ENCODE assay signal across 13 cellular contexts in genomic region chr9:38622961-38623360, GRCh38. TPM values are rescaled to one million over a fixed set of nuclear protein-coding genes. Genes with fewer than 3 reads are reported as not detected.
DNase-seq lines count a peak whose midpoint lies in the region; ATAC-seq, FAIRE-seq and TF ChIP-seq lines count a peak whose summit lies in the region.
"Had no signal": no experiment of that assay in that cellular context is flagged by ENCODE, and none has a peak within 500 bp of the region (broad histone marks: within the 10 kb centered on the region; RNA-seq: fewer than 3 reads in every experiment).

No MANE protein-coding gene starts in this region.

- H3K9ac ChIP-seq in MM.1S (ENCODE audit: low read length): no peak overlapping the region
- no peak overlapping the region for H3K9ac ChIP-seq in astrocyte (ENCODE audit: low read length)

- no peak overlapping the region for H3K27ac ChIP-seq in MM.1S (ENCODE audit: low read length)
- H3K27ac ChIP-seq in astrocyte (ENCODE audit: low read depth, low read length): no peak overlapping the region
- H3K27ac ChIP-seq: esophagus muscularis mucosa, upper lobe of right lung had no signal

- DNase-seq in activated naive CD4-positive, alpha-beta T cell treated with anti-CD3 and anti-CD28 coated beads, Interleukin-2, amount 10 ng/mL, durations not matched to agents 7 days and 5 days: no peak
- DNase-seq in activated naive CD4-positive, alpha-beta T cell (lab: John Stamatoyannopoulos, UW): no peak
- DNase-seq in MM.1S (no peak), astrocyte (ENCODE audit: low read depth) (no peak), progenitor cell of endocrine pancreas (ENCODE audit: low spot score, unreplicated experiment) (no peak)
- DNase-seq: upper lobe of right lung had no signal

- H3K36me3 Mint-ChIP-seq in activated naive CD4-positive, alpha-beta T cell treated with anti-CD3 and anti-CD28 coated beads, Interleukin-2, amount 10 ng/mL, durations not matched to agents 7 days and 5 days: no peaks in the 10 kb centered on the region
- H3K36me3 Mint-ChIP-seq in astrocyte (ENCODE audit: low read depth, unreplicated experiment): peaks cover 2% of the 10 kb centered on the region
- peaks cover 6% of the 10 kb centered on the region for H3K36me3 Mint-ChIP-seq in progenitor cell of endocrine pancreas (ENCODE audit: insufficient read depth)

- no peak for ATAC-seq in HG02678 (IDR thresholded peaks at IDR 0.05; ENCODE audit: unreplicated experiment)
- no peak for ATAC-seq in HG03439 (IDR thresholded peaks at IDR 0.05; ENCODE audit: unreplicated experiment)
- no peak for ATAC-seq in GM18520 (IDR thresholded peaks at IDR 0.05; ENCODE audit: unreplicated experiment)
- ATAC-seq: left lobe of liver, upper lobe of right lung had no signal

- H3K27me3 Mint-ChIP-seq in activated naive CD4-positive, alpha-beta T cell treated with anti-CD3 and anti-CD28 coated beads, Interleukin-2, amount 10 ng/mL, durations not matched to agents 7 days and 5 days: peaks cover 40% of the 10 kb centered on the region
- H3K27me3 Mint-ChIP-seq in astrocyte (ENCODE audit: low read depth, unreplicated experiment): peaks cover 23% of the 10 kb centered on the region
- H3K27me3 Mint-ChIP-seq in progenitor cell of endocrine pancreas: peaks cover 37% of the 10 kb centered on the region

- H3K79me2 ChIP-seq in MM.1S (ENCODE audit: low read length) (peaks cover 6% of the 10 kb centered on the region; the same call in 1 of the 2 replicates), astrocyte (ENCODE audit: insufficient read depth, low read length) (no peaks in the 10 kb centered on the region)

- peak overlapping the region; percentile 73 for H3K4me3 Mint-ChIP-seq in activated naive CD4-positive, alpha-beta T cell treated with anti-CD3 and anti-CD28 coated beads, Interleukin-2, amount 10 ng/mL, durations not matched to agents 7 days and 5 days
- H3K4me3 Mint-ChIP-seq in astrocyte (ENCODE audit: unreplicated experiment) (peak overlapping the region; percentile 66), progenitor cell of endocrine pancreas (ENCODE audit: low read depth) (peak overlapping the region; percentile 71)

- H3K27ac Mint-ChIP-seq in activated naive CD4-positive, alpha-beta T cell treated with anti-CD3 and anti-CD28 coated beads, Interleukin-2, amount 10 ng/mL, durations not matched to agents 7 days and 5 days: no peak overlapping the region
- H3K27ac Mint-ChIP-seq in astrocyte (ENCODE audit: unreplicated experiment) (no peak overlapping the region), progenitor cell of endocrine pancreas (no peak overlapping the region)

- no peaks in the 10 kb centered on the region for H3K36me3 ChIP-seq in MM.1S (replicated peaks; ENCODE audit: insufficient read depth, low read length)
- no peaks in the 10 kb centered on the region for H3K36me3 ChIP-seq in astrocyte (ENCODE audit: insufficient read depth, low read length)
- H3K36me3 ChIP-seq: esophagus muscularis mucosa, upper lobe of right lung had no signal

- no peaks in the 10 kb centered on the region for H3K9me2 ChIP-seq in MM.1S (replicated peaks; ENCODE audit: insufficient read depth, low read length)

- H3K9me3 ChIP-seq in MM.1S (replicated peaks; ENCODE audit: insufficient read depth, low read length): no peaks in the 10 kb centered on the region
- no peaks in the 10 kb centered on the region for H3K9me3 ChIP-seq in astrocyte (ENCODE audit: insufficient read depth, low read depth, low read length)
- H3K9me3 ChIP-seq: upper lobe of right lung had no signal

- TF ChIP-seq CTCF in MM.1S (IDR thresholded peaks at IDR 0.05; ENCODE audit: low read length): no peak
- TF ChIP-seq CTCF in astrocyte (IDR thresholded peaks at IDR 0.05; ENCODE audit: insufficient read depth, low read depth, low read length): no peak
- no peak for TF ChIP-seq CTCF in progenitor cell of endocrine pancreas (IDR thresholded peaks at IDR 0.05; ENCODE audit: unreplicated experiment)

- CTCF ChIA-PET in activated naive CD4-positive, alpha-beta T cell treated with anti-CD3 and anti-CD28 coated beads, Interleukin-2, amount 10 ng/mL, durations not matched to agents 7 days and 5 days (lab: Charles Lee): no interaction called here

- H3K4me1 ChIP-seq in MM.1S (ENCODE audit: low read length) (peaks cover 8% of the 10 kb centered on the region; the same call in 1 of the 2 replicates), astrocyte (ENCODE audit: insufficient read depth, low read length) (peaks cover 11% of the 10 kb centered on the region)

- peaks cover 17% of the 10 kb centered on the region for H3K4me1 Mint-ChIP-seq in activated naive CD4-positive, alpha-beta T cell treated with anti-CD3 and anti-CD28 coated beads, Interleukin-2, amount 10 ng/mL, durations not matched to agents 7 days and 5 days
- H3K4me1 Mint-ChIP-seq in astrocyte (ENCODE audit: low read depth, unreplicated experiment) (no peaks in the 10 kb centered on the region), progenitor cell of endocrine pancreas (ENCODE audit: low read depth) (peaks cover 4% of the 10 kb centered on the region)

- 0 out of 2 replicates have a peak, but pooled peaks cover 3% of the 10 kb centered on the region for H4K20me1 ChIP-seq in MM.1S (ENCODE audit: insufficient read depth, low read length)
- no peaks in the 10 kb centered on the region for H4K20me1 ChIP-seq in astrocyte (ENCODE audit: insufficient read depth, low read length)

- peaks cover 18% of the 10 kb centered on the region; the same call in 1 of the 2 replicates for H3F3A ChIP-seq in MM.1S (ENCODE audit: insufficient read depth, low read length)

- H2AFZ ChIP-seq in MM.1S (ENCODE audit: low read length) (no peak overlapping the region), astrocyte (ENCODE audit: low read depth, low read length) (no peak overlapping the region)

- FAIRE-seq in astrocyte (lab: Jason Lieb, UNC): no peak

- peak overlapping the region; percentile 96; the same call in 1 of the 2 replicates for H3K4me2 ChIP-seq in MM.1S (ENCODE audit: low read depth, low read length)
- no peak overlapping the region for H3K4me2 ChIP-seq in astrocyte (ENCODE audit: low read length)

- H3K27me3 ChIP-seq in MM.1S (replicated peaks; ENCODE audit: insufficient read depth, low read length): no peaks in the 10 kb centered on the region
- peaks cover 30% of the 10 kb centered on the region for H3K27me3 ChIP-seq in astrocyte (ENCODE audit: insufficient read depth, low read length)

- H3K4me3 ChIP-seq in MM.1S (ENCODE audit: low read length) (no peak overlapping the region), astrocyte (ENCODE audit: insufficient read depth, low read depth, low read length) (no peak overlapping the region)

- H3K9me3 Mint-ChIP-seq in activated naive CD4-positive, alpha-beta T cell treated with anti-CD3 and anti-CD28 coated beads, Interleukin-2, amount 10 ng/mL, durations not matched to agents 7 days and 5 days: peaks cover 2% of the 10 kb centered on the region
- H3K9me3 Mint-ChIP-seq in astrocyte (ENCODE audit: unreplicated experiment) (peaks cover 8% of the 10 kb centered on the region), progenitor cell of endocrine pancreas (ENCODE audit: low read depth) (peaks cover 8% of the 10 kb centered on the region)

RNA-seq across cellular contexts. Expression of gene ANKRD18A, which starts 2.6 kb away (rescaled TPM):
- total RNA-seq in astrocyte (4.0 and 11.7 TPM in 2 replicates), progenitor cell of endocrine pancreas (2.2 and 3.6 TPM in 2 replicates)
- total RNA-seq: HT1080, OCI-LY7 had no signal
